Comparison of ENCODE assay signal across 34 cellular contexts in genomic region chr5:8253376-8253775, GRCh38.
"Had no signal": no experiment of that assay in that cellular context is flagged by ENCODE, and none has a peak within 500 bp of the region (broad histone marks: within the 10 kb centered on the region; RNA-seq: fewer than 3 reads in every experiment).

No MANE protein-coding gene starts in this region.

- H3K4me3 ChIP-seq: MG63 had no signal

- H3K36me3 ChIP-seq: MG63 had no signal

- DNase-seq: Karpas-422, Kasumi-1, MG63, MM.1S, MV-4-11, NCI-H1048, NCI-H1092, NCI-H1092 treated with DMSO at 0.1 percent for 48 hours, NCI-H1105, NCI-H1105 treated with DMSO at 0.1 percent for 48 hours, NCI-H1417, NCI-H1417 treated with DMSO at 0.1 percent for 48 hours, NCI-H1436, NCI-H1436 treated with DMSO at 0.1 percent for 48 hours, NCI-H146, NCI-H1694, NCI-H1694 treated with DMSO at 0.1 percent for 48 hours, NCI-H187, NCI-H187 treated with DMSO at 0.1 percent for 48 hours, NCI-H1930, NCI-H2029, NCI-H2029 treated with DMSO at 0.1 percent for 48 hours, NCI-H2081, NCI-H2081 treated with DMSO at 0.1 percent for 48 hours, NCI-H2107, NCI-H2171, NCI-H2171 treated with DMSO at 0.1 percent for 48 hours, NCI-H2227 treated with DMSO at 0.1 percent for 48 hours, NCI-H226, NCI-H345, NCI-H446, NCI-H446 treated with DMSO at 0.1 percent for 48 hours, NCI-H510A, NCI-H510A treated with DMSO at 0.1 percent for 48 hours had no signal

- H3K9me3 ChIP-seq: MG63 had no signal
